16 cellular contexts compared by ENCODE assay signal in the genomic region with DNA sequence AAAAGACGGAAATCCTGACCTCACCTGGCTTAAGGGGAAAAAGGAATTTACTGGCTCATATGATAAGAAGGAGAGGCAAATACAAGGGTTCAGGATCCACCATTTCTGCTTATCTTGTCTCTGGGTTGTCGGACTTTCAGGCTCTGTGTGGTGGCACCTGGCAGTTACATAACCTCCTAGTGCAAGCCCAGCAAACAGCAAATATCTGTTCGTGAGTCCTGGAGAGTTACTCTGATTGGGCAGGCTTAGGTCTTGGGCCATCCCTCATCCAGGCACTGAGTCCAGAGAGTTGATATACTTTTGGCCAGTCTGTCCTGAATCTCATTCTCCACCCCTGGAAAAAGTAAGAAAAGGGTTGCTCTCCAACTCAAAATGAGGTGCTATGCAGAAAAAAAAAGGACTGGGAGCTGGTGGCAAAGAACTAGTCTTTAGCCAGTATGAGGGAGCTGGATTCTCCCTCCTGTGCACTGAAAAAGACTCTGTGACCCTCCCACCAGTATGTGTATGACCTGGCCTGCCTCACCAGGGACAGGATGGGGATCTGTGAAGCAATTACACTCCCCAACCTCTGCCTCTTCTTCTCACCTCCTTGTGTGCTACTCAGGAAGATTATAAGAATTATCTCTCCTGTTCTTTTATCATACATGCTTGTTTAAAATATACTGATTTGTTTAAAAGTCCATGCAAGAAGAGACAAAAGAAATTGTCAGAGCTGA.
DNase-seq lines count a peak whose midpoint lies in the region; ATAC-seq and TF ChIP-seq lines count a peak whose summit lies in the region.
"Had no signal": no experiment of that assay in that cellular context is flagged by ENCODE, and none has a peak within 500 bp of the region (broad histone marks: within the 10 kb centered on the region; RNA-seq: fewer than 3 reads in every experiment).

No MANE protein-coding gene starts in this region.

- WGBS in smooth muscle cell (ENCODE audit: low lambda C conversion rate), result 85% methylated on average over 3 of the region's 3 CpGs

- H3K9me2 ChIP-seq in Karpas-422 (replicated peaks; ENCODE audit: insufficient read depth, low read length), result no peaks in the 10 kb centered on the region

- no peaks in the 10 kb centered on the region for H3K9me3 Mint-ChIP-seq in activated CD4-positive, alpha-beta T cell treated with anti-CD3 and anti-CD28 coated beads, Interleukin-2, amount 10 ng/mL, durations not matched to agents 24 days and 14 days
- H3K9me3 Mint-ChIP-seq: CD8-positive, alpha-beta T cell had no signal

- peak overlapping the region; percentile 70 for H3K27ac Mint-ChIP-seq in activated CD4-positive, alpha-beta T cell treated with anti-CD3 and anti-CD28 coated beads, Interleukin-2, amount 10 ng/mL, durations not matched to agents 24 days and 14 days
- H3K27ac Mint-ChIP-seq: CD8-positive, alpha-beta T cell had no signal

- peaks cover 75% of the 10 kb centered on the region for H3K4me1 Mint-ChIP-seq in activated CD4-positive, alpha-beta T cell treated with anti-CD3 and anti-CD28 coated beads, Interleukin-2, amount 10 ng/mL, durations not matched to agents 24 days and 14 days

- no peaks in the 10 kb centered on the region for H3K9me3 ChIP-seq in Karpas-422 (ENCODE audit: low read length)
- H3K9me3 ChIP-seq in smooth muscle cell (replicated peaks; ENCODE audit: low read depth), result no peaks in the 10 kb centered on the region
- H3K9me3 ChIP-seq in MG63, result no peaks in the 10 kb centered on the region
- H3K9me3 ChIP-seq: esophagus squamous epithelium, upper lobe of left lung had no signal

- peak overlapping the region; percentile 66 for H3K4me2 ChIP-seq in Karpas-422 (ENCODE audit: low read depth, low read length, poor library complexity, severe bottlenecking)
- H3K4me2 ChIP-seq in smooth muscle cell, result no peak overlapping the region

- no peaks in the 10 kb centered on the region for H3K79me2 ChIP-seq in Karpas-422 (ENCODE audit: low read length)
- H3K79me2 ChIP-seq in smooth muscle cell (ENCODE audit: low read depth), result no peaks in the 10 kb centered on the region

- H3K9ac ChIP-seq in Karpas-422 (ENCODE audit: low read length) (peak overlapping the region; percentile 41), smooth muscle cell (ENCODE audit: low read depth) (no peak overlapping the region)

- no peak for TF ChIP-seq CTCF in smooth muscle cell (IDR thresholded peaks at IDR 0.05; ENCODE audit: borderline replicate concordance, insufficient read depth, poor library complexity, severe bottlenecking)

- no peaks in the 10 kb centered on the region for H3K27me3 Mint-ChIP-seq in activated CD4-positive, alpha-beta T cell treated with anti-CD3 and anti-CD28 coated beads, Interleukin-2, amount 10 ng/mL, durations not matched to agents 24 days and 14 days

- H4K20me1 ChIP-seq in Karpas-422 (ENCODE audit: insufficient read depth, low read depth, low read length) (no peaks in the 10 kb centered on the region), smooth muscle cell (ENCODE audit: low read depth) (no peaks in the 10 kb centered on the region)

- H3K36me3 Mint-ChIP-seq in activated CD4-positive, alpha-beta T cell treated with anti-CD3 and anti-CD28 coated beads, Interleukin-2, amount 10 ng/mL, durations not matched to agents 24 days and 14 days (ENCODE audit: low read depth), result peaks cover 26% of the 10 kb centered on the region

- H3K4me1 ChIP-seq in Karpas-422 (ENCODE audit: low read length) (peaks cover 94% of the 10 kb centered on the region), smooth muscle cell (ENCODE audit: low read depth) (peaks cover 27% of the 10 kb centered on the region)

- H2AFZ ChIP-seq in Karpas-422 (ENCODE audit: low read length) (0 out of 2 replicates have a peak overlapping the region, but pooled peaks have one; percentile 19), smooth muscle cell (ENCODE audit: low read depth) (no peak overlapping the region)

- peaks cover 15% of the 10 kb centered on the region for H3F3A ChIP-seq in smooth muscle cell (ENCODE audit: low read depth)

- intact Hi-C loops in activated CD4-positive, alpha-beta T cell treated with anti-CD3 and anti-CD28 coated beads, Interleukin-2, amount 10 ng/mL, durations not matched to agents 24 days and 14 days (cut with micrococcal nuclease), result loop anchor here (10.0 kb wide), 1 partner anchor 228 kb away; no protein-coding TSS in a partner anchor

- no peaks in the 10 kb centered on the region for H3K27me3 ChIP-seq in Karpas-422 (ENCODE audit: low read length)
- H3K27me3 ChIP-seq in smooth muscle cell (ENCODE audit: low read depth), result no peaks in the 10 kb centered on the region
- no peaks in the 10 kb centered on the region for H3K27me3 ChIP-seq in MG63
- H3K27me3 ChIP-seq: esophagus squamous epithelium, upper lobe of left lung had no signal

- H3K36me3 ChIP-seq in Karpas-422 (ENCODE audit: insufficient read depth, low read length) (no peaks in the 10 kb centered on the region), smooth muscle cell (ENCODE audit: low read depth) (no peaks in the 10 kb centered on the region), MG63 (no peaks in the 10 kb centered on the region)

- H3K4me3 ChIP-seq in Karpas-422 (ENCODE audit: low read length) (no peak overlapping the region), smooth muscle cell (no peak overlapping the region), MG63 (no peak overlapping the region)
- H3K4me3 ChIP-seq: esophagus squamous epithelium, upper lobe of left lung had no signal

- ATAC-seq in GM18519 (IDR thresholded peaks at IDR 0.05; ENCODE audit: low FRiP score, unreplicated experiment) (no peak), GM18868 (IDR thresholded peaks at IDR 0.05; ENCODE audit: unreplicated experiment) (no peak)
- ATAC-seq: CD8-positive, alpha-beta T cell had no signal

- H3K4me3 Mint-ChIP-seq in activated CD4-positive, alpha-beta T cell treated with anti-CD3 and anti-CD28 coated beads, Interleukin-2, amount 10 ng/mL, durations not matched to agents 24 days and 14 days, result no peak overlapping the region
- H3K4me3 Mint-ChIP-seq: CD8-positive, alpha-beta T cell had no signal

- no peak for DNase-seq in activated CD4-positive, alpha-beta T cell treated with anti-CD3 and anti-CD28 coated beads, Interleukin-2, amount 10 ng/mL, durations not matched to agents 24 days and 14 days
- no peak for DNase-seq in activated CD4-positive, alpha-beta T cell treated with anti-CD3 and anti-CD28 coated beads, Interleukin-2, amount 50 U/mL, for 48 hours
- peak; percentile 63 for DNase-seq in Karpas-422
- no peak for DNase-seq in smooth muscle cell (lab: John Stamatoyannopoulos, UW; ENCODE audit: unreplicated experiment)
- no peak for DNase-seq in MG63
- DNase-seq: amniotic stem cell; CD8-positive, alpha-beta T cell; cortex of kidney; esophagus squamous epithelium; NCI-H1436 treated with DMSO at 0.1 percent for 48 hours; NCI-H510A treated with DMSO at 0.1 percent for 48 hours; T-helper 1 cell; upper lobe of left lung had no signal

- peak overlapping the region; percentile 97 for H3K27ac ChIP-seq in Karpas-422 (ENCODE audit: low read length)
- H3K27ac ChIP-seq in cingulate gyrus (ENCODE audit: low read depth, low read length), result peak overlapping the region; percentile 16
- peak overlapping the region; percentile 80 for H3K27ac ChIP-seq in smooth muscle cell (ENCODE audit: low read depth)
- H3K27ac ChIP-seq: esophagus squamous epithelium had no signal

Comparison
In these comparisons a context has a peak if more than half of its experiments do, and no peak if none do; other contexts are left out.
1. H3K27ac ChIP-seq: peak in every context shown above with its lines; median percentile 97 in Karpas-422; 80 in smooth muscle cell; 16 in cingulate gyrus.